In genomic region chr9:107807183-107807582, GRCh38 we compare ENCODE assay signal across 19 cellular contexts.
DNase-seq lines count a peak whose midpoint lies in the region; ATAC-seq and TF ChIP-seq lines count a peak whose summit lies in the region.
"Had no signal": no experiment of that assay in that cellular context is flagged by ENCODE, and none has a peak within 500 bp of the region (broad histone marks: within the 10 kb centered on the region; RNA-seq: fewer than 3 reads in every experiment).

No MANE protein-coding gene starts in this region.

- peaks cover 6% of the 10 kb centered on the region for H3K9me3 Mint-ChIP-seq in activated CD8-positive, alpha-beta memory T cell treated with anti-CD3 and anti-CD28 coated beads, Interleukin-2, amount 10 ng/mL, durations not matched to agents 7 days and 5 days (ENCODE audit: low read depth)
- H3K9me3 Mint-ChIP-seq: activated B cell treated with CpG ODN at 0.5 μM for 24 hours had no signal

- H2BK120ac ChIP-seq in trophoblast cell (ENCODE audit: insufficient read depth, low read length, poor library complexity) = no peak overlapping the region

- no peaks in the 10 kb centered on the region for H3K27me3 ChIP-seq in MG63
- H3K27me3 ChIP-seq in trophoblast cell (ENCODE audit: insufficient read depth, low read length) = no peaks in the 10 kb centered on the region
- H3K27me3 ChIP-seq: right atrium auricular region, uterus had no signal

- H3K4me1 Mint-ChIP-seq in activated CD8-positive, alpha-beta memory T cell treated with anti-CD3 and anti-CD28 coated beads, Interleukin-2, amount 10 ng/mL, durations not matched to agents 7 days and 5 days = no peaks in the 10 kb centered on the region
- H3K4me1 Mint-ChIP-seq: activated B cell treated with CpG ODN at 0.5 μM for 24 hours; activated T-helper 17 cell treated with anti-CD3 and anti-CD28 coated beads, Interleukin-2, amount 50 U/mL, for 72 hours; stimulated activated naive CD8-positive, alpha-beta T cell treated with anti-CD3 and anti-CD28 coated beads, Interleukin-15, amount 100 ng/mL, for 72 hours had no signal

- H3K9ac ChIP-seq in trophoblast cell (ENCODE audit: low read length) = no peak overlapping the region

- DNase-seq in DMS53 treated with DMSO at 0.1 percent for 48 hours (lab: John Stamatoyannopoulos, UW; ENCODE audit: unreplicated experiment) = peak; percentile 12
- peak; percentile 73 for DNase-seq in MG63
- peak; percentile 68 to 76 for DNase-seq in cardiac fibroblast (ENCODE audit: low read depth in 2 of 2)
- DNase-seq in myocyte (ENCODE audit: low read depth) = peak; percentile 71
- no peak for DNase-seq in trophoblast cell
- DNase-seq in activated CD8-positive, alpha-beta memory T cell treated with anti-CD3 and anti-CD28 coated beads, Interleukin-2, amount 10 ng/mL, durations not matched to agents 7 days and 5 days = no peak
- no peak for DNase-seq in stimulated activated CD4-positive, alpha-beta T cell treated with anti-CD3 and anti-CD28 coated beads, Interleukin-2, amount 100 ng/mL, for 24 hours
- DNase-seq: activated B cell treated with CpG ODN at 0.5 μM for 24 hours; activated CD8-positive, alpha-beta memory T cell treated with anti-CD3 and anti-CD28 coated beads for 24 hours; left ventricle myocardium inferior; NCI-H1694; NCI-H446; occipital lobe; stimulated activated naive CD8-positive, alpha-beta T cell treated with anti-CD3 and anti-CD28 coated beads, Interleukin-15, amount 100 ng/mL, for 72 hours; uterus had no signal

- no peaks in the 10 kb centered on the region for H3K79me1 ChIP-seq in trophoblast cell (ENCODE audit: low read length)

- no peak overlapping the region for H3K4me3 Mint-ChIP-seq in activated CD8-positive, alpha-beta memory T cell treated with anti-CD3 and anti-CD28 coated beads, Interleukin-2, amount 10 ng/mL, durations not matched to agents 7 days and 5 days
- H3K4me3 Mint-ChIP-seq: activated B cell treated with CpG ODN at 0.5 μM for 24 hours; activated T-helper 17 cell treated with anti-CD3 and anti-CD28 coated beads, Interleukin-2, amount 50 U/mL, for 72 hours; stimulated activated naive CD8-positive, alpha-beta T cell treated with anti-CD3 and anti-CD28 coated beads, Interleukin-15, amount 100 ng/mL, for 72 hours had no signal

- ATAC-seq in GM21367 (IDR thresholded peaks at IDR 0.05; ENCODE audit: unreplicated experiment) = no peak
- ATAC-seq in activated CD8-positive, alpha-beta memory T cell treated with anti-CD3 and anti-CD28 coated beads, Interleukin-2, amount 10 ng/mL, durations not matched to agents 7 days and 5 days = no peak
- ATAC-seq: activated T-helper 17 cell treated with anti-CD3 and anti-CD28 coated beads, Interleukin-2, amount 50 U/mL, for 72 hours; HCT116; stimulated activated naive CD8-positive, alpha-beta T cell treated with anti-CD3 and anti-CD28 coated beads, Interleukin-15, amount 100 ng/mL, for 72 hours had no signal

- H3K27me3 Mint-ChIP-seq in activated CD8-positive, alpha-beta memory T cell treated with anti-CD3 and anti-CD28 coated beads, Interleukin-2, amount 10 ng/mL, durations not matched to agents 7 days and 5 days = no peaks in the 10 kb centered on the region
- H3K27me3 Mint-ChIP-seq: activated T-helper 17 cell treated with anti-CD3 and anti-CD28 coated beads, Interleukin-2, amount 50 U/mL, for 72 hours; stimulated activated naive CD8-positive, alpha-beta T cell treated with anti-CD3 and anti-CD28 coated beads, Interleukin-15, amount 100 ng/mL, for 72 hours had no signal

- no peaks in the 10 kb centered on the region for H3K79me2 ChIP-seq in trophoblast cell (ENCODE audit: control insufficient read depth, insufficient read depth, low read length, poor library complexity)

- H3K4me1 ChIP-seq in trophoblast cell (ENCODE audit: control insufficient read depth in 1 of 2, insufficient read depth in 2 of 2, low read length in 2 of 2) = no peaks in the 10 kb centered on the region
- H3K4me1 ChIP-seq: left ventricle myocardium inferior, right atrium auricular region, uterus had no signal

- H3K27ac ChIP-seq in trophoblast cell (ENCODE audit: low read depth, low read length) = no peak overlapping the region
- H3K27ac ChIP-seq: left ventricle myocardium inferior, right atrium auricular region, uterus had no signal

- H2BK12ac ChIP-seq in trophoblast cell (ENCODE audit: low read length) = no peak overlapping the region

- no peaks in the 10 kb centered on the region for H3K9me3 ChIP-seq in MG63
- no peaks in the 10 kb centered on the region for H3K9me3 ChIP-seq in trophoblast cell (ENCODE audit: insufficient read depth, low read depth, low read length)
- H3K9me3 ChIP-seq: left ventricle myocardium inferior, right atrium auricular region, uterus had no signal

- no peaks in the 10 kb centered on the region for H3K36me3 ChIP-seq in MG63
- H3K36me3 ChIP-seq in trophoblast cell (ENCODE audit: control insufficient read depth in 1 of 2, insufficient read depth in 2 of 2, low read length in 2 of 2) = no peaks in the 10 kb centered on the region
- H3K36me3 ChIP-seq: left ventricle myocardium inferior, right atrium auricular region, uterus had no signal

- H3K27ac Mint-ChIP-seq in activated CD8-positive, alpha-beta memory T cell treated with anti-CD3 and anti-CD28 coated beads, Interleukin-2, amount 10 ng/mL, durations not matched to agents 7 days and 5 days = no peak overlapping the region
- H3K27ac Mint-ChIP-seq: activated B cell treated with CpG ODN at 0.5 μM for 24 hours; activated T-helper 17 cell treated with anti-CD3 and anti-CD28 coated beads, Interleukin-2, amount 50 U/mL, for 72 hours had no signal

- no peak overlapping the region for H2AK5ac ChIP-seq in trophoblast cell (ENCODE audit: low read length)

- no peaks in the 10 kb centered on the region for H3K36me3 Mint-ChIP-seq in activated CD8-positive, alpha-beta memory T cell treated with anti-CD3 and anti-CD28 coated beads, Interleukin-2, amount 10 ng/mL, durations not matched to agents 7 days and 5 days

- H2AFZ ChIP-seq in trophoblast cell (ENCODE audit: insufficient read depth, low read length, poor library complexity) = no peak overlapping the region

- no peak overlapping the region for H3K4me2 ChIP-seq in trophoblast cell (ENCODE audit: low read length)

- CTCF ChIA-PET in activated CD8-positive, alpha-beta memory T cell treated with anti-CD3 and anti-CD28 coated beads, Interleukin-2, amount 10 ng/mL, durations not matched to agents 7 days and 5 days (lab: Charles Lee) = no interaction called here

- WGBS in trophoblast cell (ENCODE audit: extremely low coverage, insufficient coverage, insufficient read length) = no CpG with 5 or more reads among the region's 4 CpGs

- H4K12ac ChIP-seq in trophoblast cell (ENCODE audit: low read depth, low read length) = no peak overlapping the region

- H3K23ac ChIP-seq in trophoblast cell (ENCODE audit: low read length) = no peak overlapping the region

- H3K18ac ChIP-seq in trophoblast cell (ENCODE audit: low read length) = no peak overlapping the region

- H3K14ac ChIP-seq in trophoblast cell (ENCODE audit: low read length) = no peak overlapping the region

- TF ChIP-seq CTCF in cardiac fibroblast (IDR thresholded peaks at IDR 0.05; ENCODE audit: low read depth, low read length) = no peak

- H3K4ac ChIP-seq in trophoblast cell (ENCODE audit: low read depth, low read length) = no peak overlapping the region

- no peak overlapping the region for H4K8ac ChIP-seq in trophoblast cell (ENCODE audit: low read depth, low read length)

- H4K91ac ChIP-seq in trophoblast cell (ENCODE audit: low read depth, low read length) = no peak overlapping the region

- no peak overlapping the region for H2BK5ac ChIP-seq in trophoblast cell (ENCODE audit: low read depth, low read length, poor library complexity)

- H3K4me3 ChIP-seq in MG63 (no peak overlapping the region), cardiac fibroblast (replicated peaks in 1 of 2; ENCODE audit: low read depth in 2 of 2, low read length in 2 of 2) (no peak overlapping the region), trophoblast cell (ENCODE audit: low read depth, low read length) (no peak overlapping the region)
- H3K4me3 ChIP-seq: left ventricle myocardium inferior, right atrium auricular region, uterus had no signal

Comparison
In these comparisons a context has a peak if more than half of its experiments do, and no peak if none do; other contexts are left out.
1. DNase-seq: peak in DMS53 treated with DMSO at 0.1 percent for 48 hours (single experiment), MG63 (single experiment), cardiac fibroblast (2 of 2) and myocyte (single experiment); none in trophoblast cell (0 of 2), activated CD8-positive, alpha-beta memory T cell treated with anti-CD3 and anti-CD28 coated beads, Interleukin-2, amount 10 ng/mL, durations not matched to agents 7 days and 5 days (single experiment) and stimulated activated CD4-positive, alpha-beta T cell treated with anti-CD3 and anti-CD28 coated beads, Interleukin-2, amount 100 ng/mL, for 24 hours (0 of 2).